8 cellular contexts compared by ENCODE assay signal in the genomic region with DNA sequence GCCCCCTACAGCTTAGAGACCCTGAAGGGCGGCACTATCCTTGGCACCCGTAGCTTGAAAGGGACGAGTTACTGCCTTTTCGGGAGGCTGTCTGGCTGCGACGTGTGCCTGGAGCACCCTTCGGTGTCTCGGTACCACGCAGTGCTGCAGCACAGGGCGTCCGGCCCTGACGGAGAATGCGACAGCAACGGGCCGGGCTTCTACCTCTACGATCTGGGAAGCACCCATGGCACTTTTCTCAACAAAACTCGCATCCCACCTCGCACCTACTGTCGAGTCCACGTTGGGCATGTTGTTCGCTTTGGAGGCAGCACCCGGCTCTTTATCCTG. TPM values are rescaled to one million over a fixed set of nuclear protein-coding genes. Genes with fewer than 3 reads are reported as not detected.
DNase-seq lines count a peak whose midpoint lies in the region; ATAC-seq, FAIRE-seq and TF ChIP-seq lines count a peak whose summit lies in the region.

No MANE protein-coding gene starts in this region.

- peak overlapping the region; percentile 100 for H3K27ac Mint-ChIP-seq in activated naive CD8-positive, alpha-beta T cell treated with anti-CD3 and anti-CD28 coated beads for 36 hours

- TF ChIP-seq CTCF in GM12865 (IDR thresholded peaks at IDR 0.05; ENCODE audit: insufficient read depth, low read depth, low read length, missing control alignments) (no peak), kidney (IDR thresholded peaks at IDR 0.05; ENCODE audit: borderline replicate concordance, extremely low read depth, insufficient read depth) (no peak)

- H3K4me3 Mint-ChIP-seq in activated naive CD8-positive, alpha-beta T cell treated with anti-CD3 and anti-CD28 coated beads for 36 hours: peak overlapping the region; percentile 100

- H3K36me3 ChIP-seq in kidney (ENCODE audit: control insufficient read depth in 1 of 2, insufficient read depth in 2 of 2, low read length in 2 of 2): peaks cover 15 to 23% of the 10 kb centered on the region in 2 donors

- no peak for FAIRE-seq in kidney (lab: Jason Lieb, UNC)

- H3K4me1 ChIP-seq in kidney (ENCODE audit: control insufficient read depth in 1 of 2, insufficient read depth in 1 of 2, low read depth in 1 of 2, low read length in 2 of 2): peaks cover 12% of the 10 kb centered on the region in 2 donors

- ATAC-seq in HG03378 (IDR thresholded peaks at IDR 0.05; ENCODE audit: unreplicated experiment): peak; percentile 13

- in situ Hi-C loops in KBM-7 (cut with MboI; ENCODE audit: low pct_unique_long_range_greater_than_20kb, low sequenced_read_pairs): no loop called here

- H3K27ac ChIP-seq in kidney (ENCODE audit: low read depth in 2 of 2, low read length in 2 of 2) (no peak overlapping the region), substantia nigra (ENCODE audit: low read depth, low read length, poor library complexity, severe bottlenecking) (peak overlapping the region; percentile 89)

- intact Hi-C loops in kidney (cut with DNase I): no loop called here

- H3K4me1 Mint-ChIP-seq in activated naive CD8-positive, alpha-beta T cell treated with anti-CD3 and anti-CD28 coated beads for 36 hours: peaks cover 32% of the 10 kb centered on the region

- H3K9ac ChIP-seq in kidney (ENCODE audit: low read length in 2 of 2): peak overlapping the region; percentile 70 to 78

- H3K4me3 ChIP-seq in GM12865 (ENCODE audit: low read depth, low read length) (peak overlapping the region; percentile 88), kidney (ENCODE audit: low read length in 2 of 2) (peak overlapping the region; percentile 97 to 100)

- H3K9me3 Mint-ChIP-seq in activated naive CD8-positive, alpha-beta T cell treated with anti-CD3 and anti-CD28 coated beads for 36 hours: no peaks in the 10 kb centered on the region

- DNase-seq in GM12865 (ENCODE audit: low read depth) (no peak), kidney (no peak), substantia nigra (lab: John Stamatoyannopoulos, UW) (peak in 1 of 49 donors; percentile 24), KBM-7 (no peak), HK-2 (ENCODE audit: unreplicated experiment) (no peak), NCI-H1694 treated with DMSO at 0.1 percent for 48 hours (lab: John Stamatoyannopoulos, UW) (no peak)
- no peak for DNase-seq in activated naive CD8-positive, alpha-beta T cell treated with anti-CD3 and anti-CD28 coated beads for 36 hours

- peaks cover 14% of the 10 kb centered on the region for H3K36me3 Mint-ChIP-seq in activated naive CD8-positive, alpha-beta T cell treated with anti-CD3 and anti-CD28 coated beads for 36 hours

- H3K27me3 Mint-ChIP-seq in activated naive CD8-positive, alpha-beta T cell treated with anti-CD3 and anti-CD28 coated beads for 36 hours: no peaks in the 10 kb centered on the region

- no peaks in the 10 kb centered on the region for H3K9me3 ChIP-seq in kidney (ENCODE audit: control insufficient read depth in 1 of 2, low read length in 2 of 2)

RNA-seq across cellular contexts. Expression of gene SLC4A1AP, which starts 0.5 kb away (rescaled TPM):
- 10 to 100 TPM; 25.5 to 26.6 TPM for total RNA-seq in activated naive CD8-positive, alpha-beta T cell treated with anti-CD3 and anti-CD28 coated beads for 36 hours
- total RNA-seq in kidney: 20.9 TPM
- 19.1 TPM for polyA plus RNA-seq in kidney (ENCODE audit: insufficient read depth, low read depth, low replicate concordance)

RNA-seq across cellular contexts. Expression of gene SUPT7L, which starts 0.8 kb away (rescaled TPM):
- 10 to 100 TPM; 26.2 to 26.6 TPM for total RNA-seq in activated naive CD8-positive, alpha-beta T cell treated with anti-CD3 and anti-CD28 coated beads for 36 hours
- 29.6 TPM for total RNA-seq in kidney
- 28.1 TPM for polyA plus RNA-seq in kidney (ENCODE audit: insufficient read depth, low read depth, low replicate concordance)

RNA-seq across cellular contexts. Expression of gene GPN1, which starts 35.4 kb away (rescaled TPM):
- total RNA-seq in activated naive CD8-positive, alpha-beta T cell treated with anti-CD3 and anti-CD28 coated beads for 36 hours: 10 to 100 TPM; 49.9 to 50.6 TPM
- 28.1 TPM for total RNA-seq in kidney
- 31.6 TPM for polyA plus RNA-seq in kidney (ENCODE audit: insufficient read depth, low read depth, low replicate concordance)

RNA-seq across cellular contexts. Expression of gene CCDC121, which starts 35.4 kb away (rescaled TPM):
- under 1 TPM; 0.60 to 0.68 TPM for total RNA-seq in activated naive CD8-positive, alpha-beta T cell treated with anti-CD3 and anti-CD28 coated beads for 36 hours
- total RNA-seq in kidney: 5.6 TPM
- 4.2 TPM for polyA plus RNA-seq in kidney (ENCODE audit: insufficient read depth, low read depth, low replicate concordance)
